ENCODE assay signal across 1 cellular context in the genomic region with DNA sequence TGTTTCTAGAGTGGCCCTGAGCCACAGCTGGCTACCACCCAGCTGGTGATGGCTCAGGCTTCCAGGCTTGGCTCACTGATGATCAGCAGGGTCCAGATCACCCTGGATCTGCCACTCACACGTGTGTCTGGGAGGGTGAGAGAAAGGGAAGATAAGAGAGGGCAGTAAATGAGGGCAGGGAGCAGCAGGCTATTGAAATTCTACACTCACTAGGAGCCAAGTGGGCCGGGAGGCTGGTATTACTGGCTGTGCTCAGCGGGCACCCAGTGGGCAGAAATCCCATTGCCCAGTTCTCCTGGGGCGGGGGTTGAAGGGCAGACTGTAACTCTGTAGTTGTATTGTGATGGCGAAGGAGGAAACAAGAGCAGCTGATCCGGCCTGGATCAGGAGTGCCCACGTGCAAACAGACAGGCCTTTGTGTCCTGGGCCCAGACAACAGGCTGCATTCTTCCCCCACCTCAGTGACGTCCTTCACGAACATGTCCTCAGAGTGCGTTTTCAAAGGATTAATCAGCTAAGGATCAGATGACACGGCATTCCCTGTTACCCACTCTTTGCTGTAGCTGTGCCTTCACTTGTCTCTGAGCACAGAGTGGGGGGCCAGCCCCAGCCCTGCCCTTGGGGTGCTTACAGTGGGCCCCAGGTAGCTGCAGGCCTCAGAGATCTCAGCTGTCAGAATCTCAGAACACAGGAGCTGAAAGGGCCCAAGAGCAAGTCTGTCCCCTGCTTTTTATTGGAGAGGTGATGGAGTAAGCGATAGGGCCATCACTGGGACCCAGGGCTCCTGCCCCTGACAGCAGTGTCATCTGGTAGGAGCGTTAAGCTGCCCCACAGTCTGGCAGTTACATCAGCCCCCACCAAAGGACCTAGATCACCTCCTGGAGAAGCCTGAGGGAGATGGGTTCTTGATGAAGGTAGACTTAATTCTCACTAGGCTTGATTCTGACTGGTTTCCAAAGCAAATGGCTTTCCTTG.
TF ChIP-seq lines count a peak whose summit lies in the region.

No MANE protein-coding gene starts in this region.

TF ChIP-seq in HepG2, 621 proteins besides CTCF, POLR2A, EP300 and RAD21 (continued from another document and continues in another):
- no peak for TF ChIP-seq ZBTB37 (CRISPR knock-in tag; IDR thresholded peaks at IDR 0.05)
- peak; percentile 58 for TF ChIP-seq JUND (CRISPR knock-in tag; IDR thresholded peaks at IDR 0.05)
- TF ChIP-seq BCL3 (CRISPR knock-in tag; IDR thresholded peaks at IDR 0.05): no peak
- TF ChIP-seq ZNF296 (CRISPR knock-in tag; conservative IDR thresholded peaks at IDR 0.05): no peak
- TF ChIP-seq PHF21A (CRISPR knock-in tag; IDR thresholded peaks at IDR 0.05): no peak; the same call in 1 of the 2 replicates
- TF ChIP-seq EZH2 (conservative IDR thresholded peaks at IDR 0.05; ENCODE audit: low read depth, low read length): no peak
- TF ChIP-seq NFATC3 (CRISPR knock-in tag; IDR thresholded peaks at IDR 0.05): no peak
- no peak for TF ChIP-seq ZNF101 (CRISPR knock-in tag; IDR thresholded peaks at IDR 0.05; ENCODE audit: borderline replicate concordance, low read depth)
- TF ChIP-seq, protein P1, sequence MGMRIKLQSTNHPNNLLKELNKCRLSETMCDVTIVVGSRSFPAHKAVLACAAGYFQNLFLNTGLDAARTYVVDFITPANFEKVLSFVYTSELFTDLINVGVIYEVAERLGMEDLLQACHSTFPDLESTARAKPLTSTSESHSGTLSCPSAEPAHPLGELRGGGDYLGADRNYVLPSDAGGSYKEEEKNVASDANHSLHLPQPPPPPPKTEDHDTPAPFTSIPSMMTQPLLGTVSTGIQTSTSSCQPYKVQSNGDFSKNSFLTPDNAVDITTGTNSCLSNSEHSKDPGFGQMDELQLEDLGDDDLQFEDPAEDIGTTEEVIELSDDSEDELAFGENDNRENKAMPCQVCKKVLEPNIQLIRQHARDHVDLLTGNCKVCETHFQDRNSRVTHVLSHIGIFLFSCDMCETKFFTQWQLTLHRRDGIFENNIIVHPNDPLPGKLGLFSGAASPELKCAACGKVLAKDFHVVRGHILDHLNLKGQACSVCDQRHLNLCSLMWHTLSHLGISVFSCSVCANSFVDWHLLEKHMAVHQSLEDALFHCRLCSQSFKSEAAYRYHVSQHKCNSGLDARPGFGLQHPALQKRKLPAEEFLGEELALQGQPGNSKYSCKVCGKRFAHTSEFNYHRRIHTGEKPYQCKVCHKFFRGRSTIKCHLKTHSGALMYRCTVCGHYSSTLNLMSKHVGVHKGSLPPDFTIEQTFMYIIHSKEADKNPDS (CRISPR knock-in tag; IDR thresholded peaks at IDR 0.05): no peak
- TF ChIP-seq ZBTB4 (CRISPR knock-in tag; IDR thresholded peaks at IDR 0.05; ENCODE audit: borderline replicate concordance): no peak
- TF ChIP-seq MTF1 (CRISPR knock-in tag; IDR thresholded peaks at IDR 0.05): no peak
- TF ChIP-seq ZNF251 (CRISPR knock-in tag; IDR thresholded peaks at IDR 0.05): no peak
- TF ChIP-seq ZNF510 (CRISPR knock-in tag; IDR thresholded peaks at IDR 0.05; ENCODE audit: low read depth): no peak
- no peak; the same call in 1 of the 2 replicates for TF ChIP-seq RCOR2 (CRISPR knock-in tag; IDR thresholded peaks at IDR 0.05)
- TF ChIP-seq MAF1 (CRISPR knock-in tag; IDR thresholded peaks at IDR 0.05; ENCODE audit: borderline replicate concordance): no peak
- no peak for TF ChIP-seq SIN3B (IDR thresholded peaks at IDR 0.05; ENCODE audit: low read length)
- TF ChIP-seq ZNF205 (CRISPR knock-in tag; IDR thresholded peaks at IDR 0.05): no peak
- TF ChIP-seq HDAC2 (CRISPR knock-in tag; IDR thresholded peaks at IDR 0.05): no peak
- TF ChIP-seq BATF2 (CRISPR knock-in tag; IDR thresholded peaks at IDR 0.05): no peak
- TF ChIP-seq ZNF788 (CRISPR knock-in tag; IDR thresholded peaks at IDR 0.05; ENCODE audit: borderline replicate concordance): no peak
- TF ChIP-seq GRHL1 (CRISPR knock-in tag; conservative IDR thresholded peaks at IDR 0.05): no peak
- TF ChIP-seq NR2C2 (CRISPR knock-in tag; IDR thresholded peaks at IDR 0.05; ENCODE audit: borderline replicate concordance): no peak
- TF ChIP-seq MYNN (CRISPR knock-in tag; IDR thresholded peaks at IDR 0.05; ENCODE audit: low read depth): no peak
- no peak for TF ChIP-seq XBP1 (CRISPR knock-in tag; IDR thresholded peaks at IDR 0.05)
- TF ChIP-seq NR2F2 (IDR thresholded peaks at IDR 0.05; ENCODE audit: borderline replicate concordance, low read depth): no peak
- TF ChIP-seq, protein P2, sequence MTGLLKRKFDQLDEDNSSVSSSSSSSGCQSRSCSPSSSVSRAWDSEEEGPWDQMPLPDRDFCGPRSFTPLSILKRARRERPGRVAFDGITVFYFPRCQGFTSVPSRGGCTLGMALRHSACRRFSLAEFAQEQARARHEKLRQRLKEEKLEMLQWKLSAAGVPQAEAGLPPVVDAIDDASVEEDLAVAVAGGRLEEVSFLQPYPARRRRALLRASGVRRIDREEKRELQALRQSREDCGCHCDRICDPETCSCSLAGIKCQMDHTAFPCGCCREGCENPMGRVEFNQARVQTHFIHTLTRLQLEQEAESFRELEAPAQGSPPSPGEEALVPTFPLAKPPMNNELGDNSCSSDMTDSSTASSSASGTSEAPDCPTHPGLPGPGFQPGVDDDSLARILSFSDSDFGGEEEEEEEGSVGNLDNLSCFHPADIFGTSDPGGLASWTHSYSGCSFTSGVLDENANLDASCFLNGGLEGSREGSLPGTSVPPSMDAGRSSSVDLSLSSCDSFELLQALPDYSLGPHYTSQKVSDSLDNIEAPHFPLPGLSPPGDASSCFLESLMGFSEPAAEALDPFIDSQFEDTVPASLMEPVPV (CRISPR knock-in tag; IDR thresholded peaks at IDR 0.05): no peak
- peak; percentile 77 for TF ChIP-seq ZBTB21 (CRISPR knock-in tag; IDR thresholded peaks at IDR 0.05)
- no peak for TF ChIP-seq REXO4 (CRISPR knock-in tag; IDR thresholded peaks at IDR 0.05; ENCODE audit: borderline replicate concordance)
- no peak for TF ChIP-seq ZNF121 (CRISPR knock-in tag; IDR thresholded peaks at IDR 0.05)
- no peak for TF ChIP-seq NCOA5 (CRISPR knock-in tag; IDR thresholded peaks at IDR 0.05)
- TF ChIP-seq EEA1 (CRISPR knock-in tag; IDR thresholded peaks at IDR 0.05; ENCODE audit: borderline replicate concordance): no peak
- TF ChIP-seq, protein P3, sequence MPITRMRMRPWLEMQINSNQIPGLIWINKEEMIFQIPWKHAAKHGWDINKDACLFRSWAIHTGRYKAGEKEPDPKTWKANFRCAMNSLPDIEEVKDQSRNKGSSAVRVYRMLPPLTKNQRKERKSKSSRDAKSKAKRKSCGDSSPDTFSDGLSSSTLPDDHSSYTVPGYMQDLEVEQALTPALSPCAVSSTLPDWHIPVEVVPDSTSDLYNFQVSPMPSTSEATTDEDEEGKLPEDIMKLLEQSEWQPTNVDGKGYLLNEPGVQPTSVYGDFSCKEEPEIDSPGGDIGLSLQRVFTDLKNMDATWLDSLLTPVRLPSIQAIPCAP (CRISPR knock-in tag; IDR thresholded peaks at IDR 0.05; ENCODE audit: low read depth): no peak
- peak in 1 of 2 experiments; percentile 74; a peak in 1 of 4 replicates for TF ChIP-seq KLF16 (CRISPR knock-in tag; IDR thresholded peaks at IDR 0.05)
- TF ChIP-seq, protein P4, sequence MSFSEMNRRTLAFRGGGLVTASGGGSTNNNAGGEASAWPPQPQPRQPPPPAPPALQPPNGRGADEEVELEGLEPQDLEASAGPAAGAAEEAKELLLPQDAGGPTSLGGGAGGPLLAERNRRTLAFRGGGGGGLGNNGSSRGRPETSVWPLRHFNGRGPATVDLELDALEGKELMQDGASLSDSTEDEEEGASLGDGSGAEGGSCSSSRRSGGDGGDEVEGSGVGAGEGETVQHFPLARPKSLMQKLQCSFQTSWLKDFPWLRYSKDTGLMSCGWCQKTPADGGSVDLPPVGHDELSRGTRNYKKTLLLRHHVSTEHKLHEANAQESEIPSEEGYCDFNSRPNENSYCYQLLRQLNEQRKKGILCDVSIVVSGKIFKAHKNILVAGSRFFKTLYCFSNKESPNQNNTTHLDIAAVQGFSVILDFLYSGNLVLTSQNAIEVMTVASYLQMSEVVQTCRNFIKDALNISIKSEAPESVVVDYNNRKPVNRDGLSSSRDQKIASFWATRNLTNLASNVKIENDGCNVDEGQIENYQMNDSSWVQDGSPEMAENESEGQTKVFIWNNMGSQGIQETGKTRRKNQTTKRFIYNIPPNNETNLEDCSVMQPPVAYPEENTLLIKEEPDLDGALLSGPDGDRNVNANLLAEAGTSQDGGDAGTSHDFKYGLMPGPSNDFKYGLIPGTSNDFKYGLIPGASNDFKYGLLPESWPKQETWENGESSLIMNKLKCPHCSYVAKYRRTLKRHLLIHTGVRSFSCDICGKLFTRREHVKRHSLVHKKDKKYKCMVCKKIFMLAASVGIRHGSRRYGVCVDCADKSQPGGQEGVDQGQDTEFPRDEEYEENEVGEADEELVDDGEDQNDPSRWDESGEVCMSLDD (CRISPR knock-in tag; IDR thresholded peaks at IDR 0.05; ENCODE audit: borderline replicate concordance): peak; percentile 54; the same call in 1 of the 2 replicates
- TF ChIP-seq GATAD1 (CRISPR knock-in tag; IDR thresholded peaks at IDR 0.05): no peak
- TF ChIP-seq JUN (CRISPR knock-in tag; IDR thresholded peaks at IDR 0.05): no peak
- TF ChIP-seq ZNF564 (CRISPR knock-in tag; IDR thresholded peaks at IDR 0.05): 0 out of 2 replicates have a peak, but pooled peaks have one; percentile 39
- no peak for TF ChIP-seq NCOR1 (IDR thresholded peaks at IDR 0.05; ENCODE audit: borderline replicate concordance, low read length)
- no peak for TF ChIP-seq ATF6 (CRISPR knock-in tag; conservative IDR thresholded peaks at IDR 0.05)
